In genomic region chr1:237748192-237748591, GRCh38 we compare ENCODE assay signal across 1 cellular context.
TF ChIP-seq lines count a peak whose summit lies in the region.

No MANE protein-coding gene starts in this region.

TF ChIP-seq in H1, 55 proteins besides CTCF, POLR2A, EP300 and RAD21 (continued from another document):
- TF ChIP-seq SP4 (IDR thresholded peaks at IDR 0.05; ENCODE audit: low read length), result no peak
- no peak for TF ChIP-seq SUZ12 (IDR thresholded peaks at IDR 0.05; ENCODE audit: low read length)
- TF ChIP-seq ATF2 (IDR thresholded peaks at IDR 0.05; ENCODE audit: low read length), result no peak
- TF ChIP-seq EZH2 (IDR thresholded peaks at IDR 0.05; ENCODE audit: low read depth, low read length, severe bottlenecking), result no peak
- TF ChIP-seq RNF2 (IDR thresholded peaks at IDR 0.05; ENCODE audit: borderline replicate concordance, low read depth, low read length, missing control alignments, poor library complexity, severe bottlenecking), result no peak
- TF ChIP-seq CHD7 (IDR thresholded peaks at IDR 0.05; ENCODE audit: insufficient replicate concordance, low read length), result no peak
- TF ChIP-seq KDM1A (IDR thresholded peaks at IDR 0.05; ENCODE audit: borderline replicate concordance, low read length), result no peak
- no peak for TF ChIP-seq MAX (IDR thresholded peaks at IDR 0.05)
- TF ChIP-seq PHF8 (conservative IDR thresholded peaks at IDR 0.05; ENCODE audit: low read depth, low read length), result no peak
- no peak for TF ChIP-seq HDAC2 (IDR thresholded peaks at IDR 0.05; ENCODE audit: borderline replicate concordance in 1 of 2, low read depth in 2 of 2, low read length in 2 of 2)
- TF ChIP-seq RBBP5 (IDR thresholded peaks at IDR 0.05; ENCODE audit: borderline replicate concordance, low read depth, low read length), result no peak
- no peak for TF ChIP-seq KDM4A (IDR thresholded peaks at IDR 0.05; ENCODE audit: low read depth, low read length, severe bottlenecking)
- TF ChIP-seq TAF7 (optimal IDR thresholded peaks at IDR 0.05; ENCODE audit: borderline replicate concordance, low read depth, low read length), result no peak
- TF ChIP-seq HDAC6 (IDR thresholded peaks at IDR 0.05; ENCODE audit: low read depth, low read length), result no peak
TF ChIP-seq in H1: peak in this region for 0.
